Comparison of ENCODE assay signal across 10 cellular contexts in the genomic region with DNA sequence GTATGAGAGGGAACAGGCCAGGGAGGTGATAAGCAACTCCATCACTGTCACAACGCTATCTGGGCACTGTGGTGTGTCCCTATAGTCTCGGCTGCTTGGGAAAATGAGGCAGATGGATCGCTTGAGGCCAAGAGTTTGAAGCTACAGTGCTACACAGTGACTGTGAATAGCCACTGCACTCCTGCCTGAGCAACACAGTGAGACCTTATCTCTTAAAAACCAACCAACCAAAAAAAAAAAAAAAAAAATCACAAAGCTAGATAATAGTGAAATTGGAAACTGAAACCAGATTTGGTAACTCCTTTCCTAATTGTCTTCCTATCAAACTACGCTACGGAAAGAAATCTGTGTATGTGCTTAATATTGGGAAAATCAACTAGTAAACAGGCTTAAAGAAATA. TPM values are rescaled to one million over a fixed set of nuclear protein-coding genes. Genes with fewer than 3 reads are reported as not detected.
DNase-seq lines count a peak whose midpoint lies in the region; ATAC-seq and TF ChIP-seq lines count a peak whose summit lies in the region.
"Had no signal": no experiment of that assay in that cellular context is flagged by ENCODE, and none has a peak within 500 bp of the region (broad histone marks: within the 10 kb centered on the region; RNA-seq: fewer than 3 reads in every experiment).

No MANE protein-coding gene starts in this region.

- H3K4me3 ChIP-seq in CD4-positive, CD25-positive, alpha-beta regulatory T cell (ENCODE audit: low read depth, low read length): no peak overlapping the region
- peak overlapping the region; percentile 79 for H3K4me3 ChIP-seq in endocrine pancreas (ENCODE audit: control insufficient read depth, insufficient read depth, low read length)

- peaks cover 15 to 27% (median 22%) of the 10 kb centered on the region in 4 donors for H3K4me1 Mint-ChIP-seq in CD4-positive, CD25-positive, alpha-beta regulatory T cell
- H3K4me1 Mint-ChIP-seq in nephron: peaks cover 28% of the 10 kb centered on the region

- H3K4me3 Mint-ChIP-seq in CD4-positive, CD25-positive, alpha-beta regulatory T cell: no peak overlapping the region
- no peak overlapping the region for H3K4me3 Mint-ChIP-seq in nephron
- H3K4me3 Mint-ChIP-seq: T-helper 2 cell treated with Interferon-gamma antibody and Interleukin-4, amounts not matched to agents 5 μg/mL and 100 μg/mL, for 36 hours had no signal

- peak overlapping the region; percentile 38 to 69 (median 51) for H3K27ac Mint-ChIP-seq in CD4-positive, CD25-positive, alpha-beta regulatory T cell
- H3K27ac Mint-ChIP-seq in nephron: peak overlapping the region; percentile 59 to 88 (median 59)
- H3K27ac Mint-ChIP-seq: T-helper 2 cell treated with Interferon-gamma antibody and Interleukin-4, amounts not matched to agents 5 μg/mL and 100 μg/mL, for 36 hours had no signal

- H3K9ac ChIP-seq in endocrine pancreas (ENCODE audit: control insufficient read depth, insufficient read depth, low read length): no peak overlapping the region

- H3K9me3 Mint-ChIP-seq in CD4-positive, CD25-positive, alpha-beta regulatory T cell: peaks cover 0 to 10% (median 3%) of the 10 kb centered on the region in 7 donors
- peaks cover 10% of the 10 kb centered on the region for H3K9me3 Mint-ChIP-seq in nephron

- no peak for ATAC-seq in CD4-positive, CD25-positive, alpha-beta regulatory T cell (ENCODE audit: low read depth in 2 of 2)
- no peak for ATAC-seq in GM19452 (IDR thresholded peaks at IDR 0.05; ENCODE audit: unreplicated experiment)
- no peak for ATAC-seq in HG03159 (IDR thresholded peaks at IDR 0.05; ENCODE audit: unreplicated experiment)

- H3K27me3 ChIP-seq in CD4-positive, CD25-positive, alpha-beta regulatory T cell (ENCODE audit: control insufficient read depth, insufficient read depth, low read length): no peaks in the 10 kb centered on the region
- H3K27me3 ChIP-seq in endocrine pancreas (ENCODE audit: control insufficient read depth, insufficient read depth, low read length): no peaks in the 10 kb centered on the region

- H3K36me3 Mint-ChIP-seq in CD4-positive, CD25-positive, alpha-beta regulatory T cell: peaks cover 25% of the 10 kb centered on the region
- peaks cover 25% of the 10 kb centered on the region for H3K36me3 Mint-ChIP-seq in nephron (ENCODE audit: low read depth)

- H3K27me3 Mint-ChIP-seq in CD4-positive, CD25-positive, alpha-beta regulatory T cell: peaks cover 4% of the 10 kb centered on the region
- no peaks in the 10 kb centered on the region for H3K27me3 Mint-ChIP-seq in nephron (ENCODE audit: low read depth)

- no peak for DNase-seq in CD4-positive, CD25-positive, alpha-beta regulatory T cell
- DNase-seq in NCI-H1105 treated with DMSO at 0.1 percent for 48 hours (lab: John Stamatoyannopoulos, UW) (peak; percentile 1), NCI-H82 (lab: John Stamatoyannopoulos, UW) (no peak), hepatic stellate cell (ENCODE audit: low spot score) (no peak)
- DNase-seq: aorta had no signal

- H3K4me1 ChIP-seq in CD4-positive, CD25-positive, alpha-beta regulatory T cell (ENCODE audit: control insufficient read depth, insufficient read depth, low read length, poor library complexity, severe bottlenecking): no peaks in the 10 kb centered on the region
- H3K4me1 ChIP-seq in endocrine pancreas (ENCODE audit: control insufficient read depth, insufficient read depth, low read length): no peaks in the 10 kb centered on the region

- no peak overlapping the region for H3K27ac ChIP-seq in CD4-positive, CD25-positive, alpha-beta regulatory T cell (ENCODE audit: insufficient read depth, low read length, poor library complexity, severe bottlenecking)

- TF ChIP-seq CTCF in nephron (IDR thresholded peaks at IDR 0.05; ENCODE audit: unreplicated experiment in 3 of 3): no peak

- H3K9me3 ChIP-seq in CD4-positive, CD25-positive, alpha-beta regulatory T cell (ENCODE audit: control insufficient read depth in 2 of 2, low read length in 2 of 2): peaks cover 0 to 3% of the 10 kb centered on the region in 2 experiments
- H3K9me3 ChIP-seq in endocrine pancreas (ENCODE audit: control insufficient read depth, low read length): no peaks in the 10 kb centered on the region

- no peaks in the 10 kb centered on the region for H3K36me3 ChIP-seq in CD4-positive, CD25-positive, alpha-beta regulatory T cell (ENCODE audit: control insufficient read depth, insufficient read depth, low read length)
- no peaks in the 10 kb centered on the region for H3K36me3 ChIP-seq in endocrine pancreas (ENCODE audit: control insufficient read depth, insufficient read depth, low read length)

RNA-seq across cellular contexts. Expression of a gene that starts 14.1 kb away (rescaled TPM):
- 26.5 TPM for total RNA-seq in CD4-positive, CD25-positive, alpha-beta regulatory T cell
- 10 to 100 TPM; 20.2 to 29.6 (median 25.1) TPM for polyA plus RNA-seq in CD4-positive, CD25-positive, alpha-beta regulatory T cell
